8 cellular contexts compared by ENCODE assay signal in genomic region chr10:69644658-69645295, GRCh38. TPM values are rescaled to one million over a fixed set of nuclear protein-coding genes. Genes with fewer than 3 reads are reported as not detected.
A peak's percentile ranks its signal among the peaks of the same experiment; 100 is the strongest.
DNase-seq lines count a peak whose midpoint lies in the region; ATAC-seq and TF ChIP-seq lines count a peak whose summit lies in the region.

No MANE protein-coding gene starts in this region.

- DNase-seq in AG08395 (ENCODE audit: low spot score) (peak; percentile 89), NCI-H2171 (lab: John Stamatoyannopoulos, UW) (peak; percentile 10), germinal center (ENCODE audit: low spot score) (peak; percentile 55), pons (ENCODE audit: low spot score) (peak; percentile 41)
- DNase-seq in effector CD8-positive, alpha-beta T cell (lab: John Stamatoyannopoulos, UW) = no peak

- no peak overlapping the region for H3K4me3 Mint-ChIP-seq in activated T-helper 17 cell treated with anti-CD3 and anti-CD28 coated beads, Interleukin-2, amount 50 U/mL, for 72 hours

- peak; percentile 79 for TF ChIP-seq CTCF in GM12873 (IDR thresholded peaks at IDR 0.05; ENCODE audit: insufficient read depth, low read depth, low read length, missing control alignments)

- H3K4me1 Mint-ChIP-seq in activated T-helper 17 cell treated with anti-CD3 and anti-CD28 coated beads, Interleukin-2, amount 50 U/mL, for 72 hours = no peaks in the 10 kb centered on the region

- H3K36me3 Mint-ChIP-seq in activated T-helper 17 cell treated with anti-CD3 and anti-CD28 coated beads, Interleukin-2, amount 50 U/mL, for 72 hours (ENCODE audit: low read depth) = no peaks in the 10 kb centered on the region

- H3K27ac Mint-ChIP-seq in activated T-helper 17 cell treated with anti-CD3 and anti-CD28 coated beads, Interleukin-2, amount 50 U/mL, for 72 hours = no peak overlapping the region

- H3K9me3 Mint-ChIP-seq in activated T-helper 17 cell treated with anti-CD3 and anti-CD28 coated beads, Interleukin-2, amount 50 U/mL, for 72 hours = no peaks in the 10 kb centered on the region

- peak; percentile 31 for ATAC-seq in activated T-helper 17 cell treated with anti-CD3 and anti-CD28 coated beads, Interleukin-2, amount 50 U/mL, for 72 hours (replicated peaks)
- ATAC-seq in HG03442 (IDR thresholded peaks at IDR 0.05; ENCODE audit: unreplicated experiment) = no peak

- H3K27me3 Mint-ChIP-seq in activated T-helper 17 cell treated with anti-CD3 and anti-CD28 coated beads, Interleukin-2, amount 50 U/mL, for 72 hours = peaks cover 3% of the 10 kb centered on the region

RNA-seq across cellular contexts. Expression of gene FAM241B, which starts 14.7 kb away (rescaled TPM):
- 10 to 100 TPM in 1 of 2 donors, 1 to 10 TPM in 1; 9.4 to 16.0 TPM for total RNA-seq in activated T-helper 17 cell treated with anti-CD3 and anti-CD28 coated beads, Interleukin-2, amount 50 U/mL, for 72 hours
